Comparison of ENCODE assay signal across 15 cellular contexts in the genomic region with DNA sequence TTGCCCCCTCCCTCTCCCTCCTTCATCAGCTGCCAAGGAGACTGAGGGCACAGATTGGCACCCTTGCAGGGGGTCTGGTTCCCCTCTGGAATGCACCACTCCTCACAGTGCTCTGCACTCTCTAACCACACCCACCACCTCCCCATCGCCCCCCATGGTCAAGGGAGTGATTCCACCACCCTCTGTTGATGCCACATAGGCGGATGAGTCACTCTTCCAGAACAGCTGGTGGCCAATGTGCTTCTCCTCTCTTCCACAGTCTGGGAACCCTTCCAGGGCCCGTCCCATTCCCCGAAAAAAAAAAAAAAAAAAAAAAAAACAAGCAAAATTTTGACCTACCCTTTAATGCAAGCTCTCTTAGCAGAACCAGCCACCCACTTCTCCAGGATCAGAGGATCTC.
A peak's percentile ranks its signal among the peaks of the same experiment; 100 is the strongest.
DNase-seq lines count a peak whose midpoint lies in the region; ATAC-seq, FAIRE-seq and TF ChIP-seq lines count a peak whose summit lies in the region.
"Had no signal": no experiment of that assay in that cellular context is flagged by ENCODE, and none has a peak within 500 bp of the region (broad histone marks: within the 10 kb centered on the region; RNA-seq: fewer than 3 reads in every experiment).

No MANE protein-coding gene starts in this region.

- H3K4me3 ChIP-seq in choroid plexus epithelial cell (ENCODE audit: low read depth, low read length) (no peak overlapping the region), mucosa of descending colon (no peak overlapping the region)

- no peaks in the 10 kb centered on the region for H3K36me3 ChIP-seq in mucosa of descending colon (ENCODE audit: low read depth)

- TF ChIP-seq CTCF in choroid plexus epithelial cell (conservative IDR thresholded peaks at IDR 0.05; ENCODE audit: low read depth, low read length) (no peak), mucosa of descending colon (IDR thresholded peaks at IDR 0.05) (no peak)

- H3K4me1 ChIP-seq in mucosa of descending colon (ENCODE audit: low read depth), result peaks cover 23% of the 10 kb centered on the region

- intact Hi-C loops in mucosa of descending colon (cut with DNase I, micrococcal nuclease), result loop anchor here (5.0 to 10.0 kb wide), 4 partner anchors 148 to 352 kb away; no protein-coding TSS in a partner anchor

- DNase-seq in COLO829 (ENCODE audit: low spot score), result peak; percentile 18
- peak; percentile 88 for DNase-seq in choroid plexus epithelial cell (ENCODE audit: low read depth)
- peak in 1 of 3 donors; percentile 44 for DNase-seq in mucosa of descending colon
- DNase-seq in GM19239 (ENCODE audit: insufficient read length, low spot score), result no peak
- DNase-seq: activated B cell treated with CpG ODN at 0.5 μM for 24 hours; activated effector memory CD4-positive, alpha-beta T cell treated with Interleukin-2 at 50 U/mL for 16 hours; DMS153; islet precursor cell; NCI-H1930; trophoblast cell had no signal

- TF ChIP-seq EP300 in Ishikawa (IDR thresholded peaks at IDR 0.05; ENCODE audit: borderline replicate concordance), result 0 out of 2 replicates have a peak, but pooled peaks have one; percentile 41

- no peak for FAIRE-seq in GM19239 (lab: Jason Lieb, UNC)

- H3K9me3 ChIP-seq in mucosa of descending colon, result no peaks in the 10 kb centered on the region

- ATAC-seq in mucosa of descending colon (peak; percentile 23), HG02759 (IDR thresholded peaks at IDR 0.05; ENCODE audit: unreplicated experiment) (no peak), GM19395 (IDR thresholded peaks at IDR 0.05; ENCODE audit: unreplicated experiment) (no peak), GM21737 (IDR thresholded peaks at IDR 0.05; ENCODE audit: unreplicated experiment) (no peak)
- ATAC-seq: Panc1 had no signal

- 0 out of 2 replicates have a peak, but pooled peaks have one; percentile 1 for TF ChIP-seq RAD21 in Ishikawa (IDR thresholded peaks at IDR 0.05; ENCODE audit: low read depth)

TF ChIP-seq in Ishikawa, 13 proteins besides CTCF, POLR2A, EP300 and RAD21:
- TF ChIP-seq NFIC (IDR thresholded peaks at IDR 0.05) (peak; percentile 60), ZBTB7A (IDR thresholded peaks at IDR 0.05; ENCODE audit: low read depth) (0 out of 2 replicates have a peak, but pooled peaks have one; percentile 40), TAF1 (IDR thresholded peaks at IDR 0.05; ENCODE audit: low read depth) (no peak), TEAD4 (IDR thresholded peaks at IDR 0.05) (peak; percentile 47), TCF12 (IDR thresholded peaks at IDR 0.05; ENCODE audit: low read depth) (peak; percentile 72), CREB1 (IDR thresholded peaks at IDR 0.05; ENCODE audit: low read depth) (no peak), FOXM1 (IDR thresholded peaks at IDR 0.05; ENCODE audit: borderline replicate concordance, low read depth) (no peak; the same call in 1 of the 2 replicates), EGR1 (IDR thresholded peaks at IDR 0.05) (no peak), YY1 (IDR thresholded peaks at IDR 0.05; ENCODE audit: low read depth) (no peak), CEBPB (IDR thresholded peaks at IDR 0.05) (no peak)
- TF ChIP-seq, protein P1, sequence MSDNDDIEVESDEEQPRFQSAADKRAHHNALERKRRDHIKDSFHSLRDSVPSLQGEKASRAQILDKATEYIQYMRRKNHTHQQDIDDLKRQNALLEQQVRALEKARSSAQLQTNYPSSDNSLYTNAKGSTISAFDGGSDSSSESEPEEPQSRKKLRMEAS (IDR thresholded peaks at IDR 0.05), result no peak
- TF ChIP-seq, protein P2, sequence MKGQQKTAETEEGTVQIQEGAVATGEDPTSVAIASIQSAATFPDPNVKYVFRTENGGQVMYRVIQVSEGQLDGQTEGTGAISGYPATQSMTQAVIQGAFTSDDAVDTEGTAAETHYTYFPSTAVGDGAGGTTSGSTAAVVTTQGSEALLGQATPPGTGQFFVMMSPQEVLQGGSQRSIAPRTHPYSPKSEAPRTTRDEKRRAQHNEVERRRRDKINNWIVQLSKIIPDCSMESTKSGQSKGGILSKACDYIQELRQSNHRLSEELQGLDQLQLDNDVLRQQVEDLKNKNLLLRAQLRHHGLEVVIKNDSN (IDR thresholded peaks at IDR 0.05), result no peak
- TF ChIP-seq, protein P3, sequence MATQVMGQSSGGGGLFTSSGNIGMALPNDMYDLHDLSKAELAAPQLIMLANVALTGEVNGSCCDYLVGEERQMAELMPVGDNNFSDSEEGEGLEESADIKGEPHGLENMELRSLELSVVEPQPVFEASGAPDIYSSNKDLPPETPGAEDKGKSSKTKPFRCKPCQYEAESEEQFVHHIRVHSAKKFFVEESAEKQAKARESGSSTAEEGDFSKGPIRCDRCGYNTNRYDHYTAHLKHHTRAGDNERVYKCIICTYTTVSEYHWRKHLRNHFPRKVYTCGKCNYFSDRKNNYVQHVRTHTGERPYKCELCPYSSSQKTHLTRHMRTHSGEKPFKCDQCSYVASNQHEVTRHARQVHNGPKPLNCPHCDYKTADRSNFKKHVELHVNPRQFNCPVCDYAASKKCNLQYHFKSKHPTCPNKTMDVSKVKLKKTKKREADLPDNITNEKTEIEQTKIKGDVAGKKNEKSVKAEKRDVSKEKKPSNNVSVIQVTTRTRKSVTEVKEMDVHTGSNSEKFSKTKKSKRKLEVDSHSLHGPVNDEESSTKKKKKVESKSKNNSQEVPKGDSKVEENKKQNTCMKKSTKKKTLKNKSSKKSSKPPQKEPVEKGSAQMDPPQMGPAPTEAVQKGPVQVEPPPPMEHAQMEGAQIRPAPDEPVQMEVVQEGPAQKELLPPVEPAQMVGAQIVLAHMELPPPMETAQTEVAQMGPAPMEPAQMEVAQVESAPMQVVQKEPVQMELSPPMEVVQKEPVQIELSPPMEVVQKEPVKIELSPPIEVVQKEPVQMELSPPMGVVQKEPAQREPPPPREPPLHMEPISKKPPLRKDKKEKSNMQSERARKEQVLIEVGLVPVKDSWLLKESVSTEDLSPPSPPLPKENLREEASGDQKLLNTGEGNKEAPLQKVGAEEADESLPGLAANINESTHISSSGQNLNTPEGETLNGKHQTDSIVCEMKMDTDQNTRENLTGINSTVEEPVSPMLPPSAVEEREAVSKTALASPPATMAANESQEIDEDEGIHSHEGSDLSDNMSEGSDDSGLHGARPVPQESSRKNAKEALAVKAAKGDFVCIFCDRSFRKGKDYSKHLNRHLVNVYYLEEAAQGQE (IDR thresholded peaks at IDR 0.05; ENCODE audit: low read depth), result no peak
TF ChIP-seq in Ishikawa: peak in this region for 4.
